ENCODE assay signal across 36 cellular contexts in genomic region chr7:139521439-139521838, GRCh38. TPM values are rescaled to one million over a fixed set of nuclear protein-coding genes. Genes with fewer than 3 reads are reported as not detected.
"Had no signal": no experiment of that assay in that cellular context is flagged by ENCODE, and none has a peak within 500 bp of the region (broad histone marks: within the 10 kb centered on the region; RNA-seq: fewer than 3 reads in every experiment).

No MANE protein-coding gene starts in this region.

- H3K4me1 Mint-ChIP-seq: activated B cell treated with CpG ODN at 0.5 μM for 24 hours; activated T-helper 17 cell treated with anti-CD3 and anti-CD28 coated beads, Interleukin-2, amount 50 U/mL, for 72 hours had no signal

- H3K9me3 Mint-ChIP-seq: activated B cell treated with CpG ODN at 0.5 μM for 24 hours; activated CD8-positive, alpha-beta T cell treated with anti-CD3 and anti-CD28 coated beads for 36 hours; activated T-cell treated with anti-CD3 and anti-CD28 coated beads, Interleukin-2, amount 50 U/mL, for 4 hours; activated T-helper 17 cell treated with anti-CD3 and anti-CD28 coated beads, Interleukin-2, amount 50 U/mL, for 72 hours; effector memory CD8-positive, alpha-beta T cell; T-helper 2 cell treated with Interferon-gamma antibody and Interleukin-4, amounts not matched to agents 5 μg/mL and 100 μg/mL, for 36 hours had no signal

- H3K27ac Mint-ChIP-seq: activated B cell treated with CpG ODN at 0.5 μM for 24 hours; activated CD8-positive, alpha-beta T cell treated with anti-CD3 and anti-CD28 coated beads for 36 hours; activated naive CD8-positive, alpha-beta T cell; activated T-helper 17 cell treated with anti-CD3 and anti-CD28 coated beads, Interleukin-2, amount 50 U/mL, for 72 hours; effector memory CD8-positive, alpha-beta T cell; T-helper 17 cell; T-helper 2 cell treated with Interferon-gamma antibody and Interleukin-4, amounts not matched to agents 5 μg/mL and 100 μg/mL, for 36 hours had no signal

- H3K4me3 ChIP-seq: esophagus squamous epithelium, gastroesophageal sphincter had no signal

- FAIRE-seq: astrocyte, colon had no signal

- DNase-seq: activated B cell treated with CpG ODN at 0.5 μM for 24 hours; activated CD4-positive, alpha-beta T cell treated with anti-CD3 and anti-CD28 coated beads for 48 hours; activated CD4-positive, alpha-beta T cell treated with anti-CD3 and anti-CD28 coated beads, Interleukin-2, amount 50 U/mL, for 1 hour; activated CD4-positive, alpha-beta T cell treated with anti-CD3 and anti-CD28 coated beads, Interleukin-2, amount 50 U/mL, for 48 hours; activated CD8-positive, alpha-beta memory T cell treated with anti-CD3 and anti-CD28 coated beads for 24 hours; activated CD8-positive, alpha-beta T cell treated with anti-CD3 and anti-CD28 coated beads for 36 hours; activated effector memory CD4-positive, alpha-beta T cell treated with Interleukin-2 at 50 U/mL for 16 hours; activated gamma-delta T cell treated with Interleukin-2 at 50 U/mL for 16 hours; activated naive CD4-positive, alpha-beta T cell treated with anti-CD3 and anti-CD28 coated beads, Interleukin-2, amount 50 U/mL, for 16 hours; activated naive CD4-positive, alpha-beta T cell treated with Interleukin-2 at 50 U/mL for 16 hours; activated T-cell treated with anti-CD3 and anti-CD28 coated beads, Interleukin-2, amount 50 U/mL, for 4 hours; amniotic stem cell; anterior cingulate cortex; brain microvascular endothelial cell; caudate nucleus; cortex of kidney; dermis blood vessel endothelial cell; effector CD4-positive, alpha-beta T cell; effector memory CD8-positive, alpha-beta T cell; esophagus squamous epithelium; foreskin melanocyte; head of caudate nucleus; T-helper 1 cell; T-helper 17 cell; T1000; WERI-Rb-1 had no signal

- H3K36me3 ChIP-seq: brain microvascular endothelial cell, esophagus squamous epithelium, gastroesophageal sphincter, WERI-Rb-1 had no signal

- H3K4me3 Mint-ChIP-seq: activated B cell treated with CpG ODN at 0.5 μM for 24 hours; activated CD8-positive, alpha-beta T cell treated with anti-CD3 and anti-CD28 coated beads for 36 hours; activated T-cell treated with anti-CD3 and anti-CD28 coated beads, Interleukin-2, amount 50 U/mL, for 4 hours; activated T-helper 17 cell treated with anti-CD3 and anti-CD28 coated beads, Interleukin-2, amount 50 U/mL, for 72 hours; effector memory CD8-positive, alpha-beta T cell; T-helper 2 cell treated with Interferon-gamma antibody and Interleukin-4, amounts not matched to agents 5 μg/mL and 100 μg/mL, for 36 hours had no signal

RNA-seq across cellular contexts. Expression of gene CLEC2L, which starts 2.0 kb away (rescaled TPM):
- total RNA-seq: activated B cell treated with CpG ODN at 0.5 μM for 24 hours; activated CD8-positive, alpha-beta T cell treated with anti-CD3 and anti-CD28 coated beads for 36 hours; activated T-cell treated with anti-CD3 and anti-CD28 coated beads, Interleukin-2, amount 50 U/mL, for 4 hours; activated T-helper 17 cell treated with anti-CD3 and anti-CD28 coated beads, Interleukin-2, amount 50 U/mL, for 72 hours; astrocyte; chondrocyte; dermis blood vessel endothelial cell; esophagus squamous epithelium; fibroblast of lung; fibroblast of villous mesenchyme; glomerular endothelial cell had no signal

RNA-seq across cellular contexts. Expression of gene KLRG2, which starts 38.0 kb away (rescaled TPM):
- total RNA-seq: activated B cell treated with CpG ODN at 0.5 μM for 24 hours; activated T-helper 17 cell treated with anti-CD3 and anti-CD28 coated beads, Interleukin-2, amount 50 U/mL, for 72 hours; chondrocyte; fibroblast of lung; fibroblast of villous mesenchyme; glomerular endothelial cell; T-helper 17 cell had no signal
